8 cellular contexts compared by ENCODE assay signal in genomic region chr4:153257151-153257620, GRCh38. TPM values are rescaled to one million over a fixed set of nuclear protein-coding genes. Genes with fewer than 3 reads are reported as not detected.
A peak's percentile ranks its signal among the peaks of the same experiment; 100 is the strongest.
DNase-seq lines count a peak whose midpoint lies in the region; ATAC-seq, FAIRE-seq and TF ChIP-seq lines count a peak whose summit lies in the region.

No MANE protein-coding gene starts in this region.

- no peak overlapping the region for H4K91ac ChIP-seq in H9 (ENCODE audit: insufficient read length, low read depth, low read length)

- no peak overlapping the region for H2AFZ ChIP-seq in H9 (ENCODE audit: low read length)

- H2BK15ac ChIP-seq in H9 (ENCODE audit: low read depth, low read length): no peak overlapping the region

- H3K79me2 ChIP-seq in H9 (ENCODE audit: insufficient read depth, low read length): no peaks in the 10 kb centered on the region; the same call in 1 of the 2 replicates

- H3K9me3 Mint-ChIP-seq in H9: peaks cover 5 to 6% of the 10 kb centered on the region in 2 experiments; a peak in 3 of 5 replicates
- H3K9me3 Mint-ChIP-seq in naive thymus-derived CD4-positive, alpha-beta T cell: peaks cover 0 to 11% (median 2%) of the 10 kb centered on the region in 11 donors

- no peak overlapping the region for H3K4me3 Mint-ChIP-seq in H9
- no peak overlapping the region for H3K4me3 Mint-ChIP-seq in naive thymus-derived CD4-positive, alpha-beta T cell

- H3K9ac ChIP-seq in H9 (ENCODE audit: extremely low read depth, insufficient read length, low read length): peak overlapping the region; percentile 69

- peak overlapping the region; percentile 23 for H4K5ac ChIP-seq in H9 (ENCODE audit: insufficient read length, low read depth, low read length)

- no peaks in the 10 kb centered on the region for H3K79me1 ChIP-seq in H9 (ENCODE audit: insufficient read depth, low read depth, low read length, poor library complexity, severe bottlenecking)

- peak overlapping the region; percentile 26 for H3T11ph ChIP-seq in H9 (ENCODE audit: low read length)

- H3K9me3 ChIP-seq in H9 (ENCODE audit: control insufficient read depth, low read depth, low read length) (no peaks in the 10 kb centered on the region), SJCRH30 (replicated peaks) (no peaks in the 10 kb centered on the region; the same call in 1 of the 2 replicates), ectodermal cell (ENCODE audit: control insufficient read depth, low read length) (no peaks in the 10 kb centered on the region), Peyer's patch (peaks cover 0 to 4% (median 0%) of the 10 kb centered on the region in 4 donors)
- no peaks in the 10 kb centered on the region for H3K9me3 ChIP-seq in naive thymus-derived CD4-positive, alpha-beta T cell (ENCODE audit: control insufficient read depth in 2 of 3, low read length in 3 of 3)

- H3K4ac ChIP-seq in H9 (ENCODE audit: low read depth, low read length): no peak overlapping the region; the same call in 1 of the 2 replicates

- H4K8ac ChIP-seq in H9 (replicated peaks; ENCODE audit: insufficient read length, low read depth, low read length): peak overlapping the region; percentile 43

- H3K18ac ChIP-seq in H9 (ENCODE audit: insufficient read length, low read depth, low read length): peak overlapping the region; percentile 81

- no peak overlapping the region for H2BK20ac ChIP-seq in H9 (ENCODE audit: low read depth, low read length, poor library complexity, severe bottlenecking)

- no peak overlapping the region for H2AK5ac ChIP-seq in H9 (ENCODE audit: insufficient read length, low read length)

- no peak for TF ChIP-seq POLR2A in Peyer's patch (IDR thresholded peaks at IDR 0.05)

- no peak overlapping the region for H3K56ac ChIP-seq in H9 (ENCODE audit: insufficient read length, low read depth, low read length)

- H3K4me2 ChIP-seq in H9 (ENCODE audit: insufficient read depth, insufficient read length, low read length): peak overlapping the region; percentile 85

- peaks cover 38 to 43% of the 10 kb centered on the region in 2 experiments for H3K4me1 Mint-ChIP-seq in H9
- peaks cover under 1 to 10% (median 1%) of the 10 kb centered on the region in 7 donors for H3K4me1 Mint-ChIP-seq in naive thymus-derived CD4-positive, alpha-beta T cell

- TF ChIP-seq CTCF in H9 (conservative IDR thresholded peaks at IDR 0.05) (no peak), Peyer's patch (IDR thresholded peaks at IDR 0.05) (no peak)

- H4K20me1 ChIP-seq in H9 (ENCODE audit: control insufficient read depth, insufficient read depth, insufficient read length): no peaks in the 10 kb centered on the region

- H3K27ac Mint-ChIP-seq in H9: no peak overlapping the region
- H3K27ac Mint-ChIP-seq in naive thymus-derived CD4-positive, alpha-beta T cell: no peak overlapping the region

- CTCF ChIA-PET in naive thymus-derived CD4-positive, alpha-beta T cell (lab: Charles Lee): interaction anchor here (0.6 kb wide), 1 partner anchor 103 kb away, joined by 3 read pairs; no protein-coding TSS in a partner anchor

- peak; percentile 41 for ATAC-seq in naive thymus-derived CD4-positive, alpha-beta T cell
- ATAC-seq in left colon: no peak

- H2BK120ac ChIP-seq in H9 (ENCODE audit: low read depth, low read length, poor library complexity, severe bottlenecking): peak overlapping the region; percentile 81

- H3K36me3 ChIP-seq in SJCRH30: peaks cover 3% of the 10 kb centered on the region; the same call in 1 of the 2 replicates
- no peaks in the 10 kb centered on the region for H3K36me3 ChIP-seq in ectodermal cell (ENCODE audit: control insufficient read depth, insufficient read depth, low read length)
- no peaks in the 10 kb centered on the region for H3K36me3 ChIP-seq in naive thymus-derived CD4-positive, alpha-beta T cell (ENCODE audit: control insufficient read depth in 2 of 3, insufficient read depth in 3 of 3, low read length in 3 of 3)
- H3K36me3 ChIP-seq in Peyer's patch: peaks cover 0 to 3% (median 0%) of the 10 kb centered on the region in 3 donors

- H3K27me3 Mint-ChIP-seq in H9 (ENCODE audit: low read depth): no peaks in the 10 kb centered on the region
- H3K27me3 Mint-ChIP-seq in naive thymus-derived CD4-positive, alpha-beta T cell: peaks cover 0 to 32% (median 9%) of the 10 kb centered on the region in 5 donors

- H2BK12ac ChIP-seq in H9 (ENCODE audit: insufficient read length, low read depth, low read length): no peak overlapping the region

- DNase-seq in ELR (ENCODE audit: low read depth) (peak; percentile 34), H9 (peak; percentile 77), SJCRH30 (peak; percentile 73 to 78), Peyer's patch (no peak), left colon (no peak), RCC 7860 (ENCODE audit: low spot score) (no peak)
- peak in 1 of 9 donors; percentile 36 for DNase-seq in naive thymus-derived CD4-positive, alpha-beta T cell

- H3K14ac ChIP-seq in H9 (ENCODE audit: insufficient read depth, low read length): peak overlapping the region; percentile 68; the same call in 1 of the 2 replicates

- H3K36me3 Mint-ChIP-seq in H9 (ENCODE audit: insufficient read depth in 1 of 3, low read depth in 3 of 3): peaks cover 3 to 8% (median 7%) of the 10 kb centered on the region in 3 experiments
- H3K36me3 Mint-ChIP-seq in naive thymus-derived CD4-positive, alpha-beta T cell: peaks cover 0 to 8% (median 6%) of the 10 kb centered on the region in 5 donors

- no CpG with 5 or more reads among the region's 11 CpGs for WGBS in H9 (ENCODE audit: extremely low coverage, insufficient read length, low lambda C conversion rate)
- 0 to 1% methylated on average over 11 of the region's 11 CpGs for WGBS in ectodermal cell, 2 experiments

- H3K23ac ChIP-seq in H9 (ENCODE audit: insufficient read length, low read depth, low read length): no peak overlapping the region

- H2BK5ac ChIP-seq in H9 (ENCODE audit: insufficient read length, low read length): peak overlapping the region; percentile 43

- no peaks in the 10 kb centered on the region for H3K27me3 ChIP-seq in H9 (ENCODE audit: insufficient read depth, low read length)
- no peaks in the 10 kb centered on the region for H3K27me3 ChIP-seq in SJCRH30
- no peaks in the 10 kb centered on the region for H3K27me3 ChIP-seq in ectodermal cell (ENCODE audit: control insufficient read depth, insufficient read depth, low read length, poor library complexity, severe bottlenecking)
- H3K27me3 ChIP-seq in naive thymus-derived CD4-positive, alpha-beta T cell (ENCODE audit: control insufficient read depth in 2 of 2, insufficient read depth in 2 of 2, low read length in 2 of 2): peaks cover 0 to 5% of the 10 kb centered on the region in 2 donors
- H3K27me3 ChIP-seq in Peyer's patch: no peaks in the 10 kb centered on the region

- intact Hi-C loops in naive thymus-derived CD4-positive, alpha-beta T cell (cut with micrococcal nuclease): no loop called here
- intact Hi-C loops in left colon (cut with DNase I, micrococcal nuclease): no loop called here

- FAIRE-seq in RCC 7860 (lab: Jason Lieb, UNC): no peak

- peaks cover 10% of the 10 kb centered on the region for H3K23me2 ChIP-seq in H9 (ENCODE audit: insufficient read length, low read depth, low read length, poor library complexity, severe bottlenecking)

- peak overlapping the region; percentile 41 for H3K4me3 ChIP-seq in SJCRH30
- H3K4me3 ChIP-seq in ectodermal cell (ENCODE audit: insufficient read depth, low read depth, low read length): peak overlapping the region; percentile 66
- H3K4me3 ChIP-seq in naive thymus-derived CD4-positive, alpha-beta T cell (ENCODE audit: low read length): no peak overlapping the region
- H3K4me3 ChIP-seq in Peyer's patch: no peak overlapping the region

- H3K27ac ChIP-seq in H9 (ENCODE audit: insufficient read length, low read depth, low read length) (peak overlapping the region; percentile 91), SJCRH30 (no peak overlapping the region; the same call in 1 of the 2 replicates), ectodermal cell (ENCODE audit: insufficient read depth, low read depth, low read length, poor library complexity, severe bottlenecking) (peak overlapping the region; percentile 90), Peyer's patch (no peak overlapping the region)
- no peak overlapping the region for H3K27ac ChIP-seq in naive thymus-derived CD4-positive, alpha-beta T cell (ENCODE audit: low read depth, low read length)

- POLR2A ChIA-PET in naive thymus-derived CD4-positive, alpha-beta T cell (lab: Charles Lee): no interaction called here

- H3K4me1 ChIP-seq in H9 (ENCODE audit: insufficient read depth, low read length) (peaks cover 9% of the 10 kb centered on the region; the same call in 1 of the 2 replicates), SJCRH30 (peaks cover 8% of the 10 kb centered on the region), ectodermal cell (ENCODE audit: control insufficient read depth, insufficient read depth, low read length) (peaks cover 26% of the 10 kb centered on the region), Peyer's patch (peaks cover 0 to 11% (median 0%) of the 10 kb centered on the region in 4 donors)
- H3K4me1 ChIP-seq in naive thymus-derived CD4-positive, alpha-beta T cell (ENCODE audit: control insufficient read depth in 2 of 2, insufficient read depth in 2 of 2, low read length in 2 of 2): peaks cover 0 to 4% of the 10 kb centered on the region in 2 donors

RNA-seq across cellular contexts. Expression of gene TRIM2, which starts 52.9 kb away (rescaled TPM):
- total RNA-seq in H9 (2021) (28.9 and 29.0 TPM in 2 replicates), Peyer's patch (100 to 1,000 TPM in 3 of 4 donors, 10 to 100 TPM in 1; 58.6 to 158 (median 144) TPM), left colon (100 to 1,000 TPM; 123 to 145 TPM)
- total RNA-seq in SJCRH30 (2014; rRNA removed; shearing (Covaris generic)): 26.0 and 30.8 TPM in 2 replicates
- 73.0 TPM for polyA plus RNA-seq in ectodermal cell (2013, experiment 1 of 4)
- 74.3 TPM for polyA plus RNA-seq in ectodermal cell (2013, experiment 2 of 4)
- polyA plus RNA-seq in ectodermal cell (2013, experiment 3 of 4): 61.4 TPM
- polyA plus RNA-seq in ectodermal cell (2013, experiment 4 of 4): 65.9 TPM
- 1 to 10 TPM in 4 of 5 experiments, under 1 TPM in 1; 0.12 to 3.9 (median 2.3) TPM for total RNA-seq in naive thymus-derived CD4-positive, alpha-beta T cell
- polyA plus RNA-seq in naive thymus-derived CD4-positive, alpha-beta T cell: 1 to 10 TPM in 1 of 2 donors, under 1 TPM in 1; 0.86 to 1.7 TPM

Comparison
In these comparisons a context has a peak if more than half of its experiments do, and no peak if none do; other contexts are left out.
1. DNase-seq: peak in ELR (single experiment), H9 (single experiment) and SJCRH30 (2 of 2); none in Peyer's patch (0 of 3), left colon (0 of 2) and RCC 7860 (single experiment).
2. H3K27ac ChIP-seq: peak in H9 (single experiment) and ectodermal cell (single experiment); none in SJCRH30 (single experiment), naive thymus-derived CD4-positive, alpha-beta T cell (single experiment) and Peyer's patch (0 of 4).
3. H3K4me3 ChIP-seq: peak in SJCRH30 (single experiment) and ectodermal cell (single experiment); none in naive thymus-derived CD4-positive, alpha-beta T cell (single experiment) and Peyer's patch (0 of 4).